Comparison of ENCODE assay signal across 26 cellular contexts in genomic region chr13:97493471-97493870, GRCh38. TPM values are rescaled to one million over a fixed set of nuclear protein-coding genes. Genes with fewer than 3 reads are reported as not detected.
DNase-seq lines count a peak whose midpoint lies in the region; ATAC-seq, FAIRE-seq and TF ChIP-seq lines count a peak whose summit lies in the region.
"Had no signal": no experiment of that assay in that cellular context is flagged by ENCODE, and none has a peak within 500 bp of the region (broad histone marks: within the 10 kb centered on the region; RNA-seq: fewer than 3 reads in every experiment).

No MANE protein-coding gene starts in this region.

- ATAC-seq in HepG2 (no peak), GM18858 (IDR thresholded peaks at IDR 0.05; ENCODE audit: unreplicated experiment) (no peak), HG03025 (IDR thresholded peaks at IDR 0.05; ENCODE audit: low FRiP score, unreplicated experiment) (no peak), HG02763 (IDR thresholded peaks at IDR 0.05; ENCODE audit: unreplicated experiment) (no peak)
- ATAC-seq: Right ventricle myocardium inferior had no signal

- H3K36me3 ChIP-seq in esophagus (ENCODE audit: control insufficient read depth in 2 of 2, insufficient read depth in 2 of 2, low read length in 1 of 2) (no peaks in the 10 kb centered on the region), HepG2 (replicated peaks in 1 of 2; ENCODE audit: control insufficient read depth in 1 of 2, insufficient read depth in 2 of 2, low read length in 2 of 2) (no peaks in the 10 kb centered on the region)
- H3K36me3 ChIP-seq: HAP-1, SJSA1 had no signal

- intact Hi-C loops in HepG2 (cut with micrococcal nuclease; ENCODE audit: unreplicated experiment) = loop anchor here (1.0 kb wide), 1 partner anchor 22 kb away; no protein-coding TSS in a partner anchor

- no peak for TF ChIP-seq RAD21 in HepG2 (CRISPR knock-in tag; IDR thresholded peaks at IDR 0.05)

- H3K4me3 ChIP-seq in esophagus (ENCODE audit: low read depth in 1 of 2, low read length in 2 of 2) (no peak overlapping the region), HepG2 (replicated peaks in 1 of 3; ENCODE audit: insufficient read depth in 1 of 3, low read depth in 2 of 3, low read length in 3 of 3) (no peak overlapping the region)
- H3K4me3 ChIP-seq: HAP-1, PC-9, SJSA1 had no signal

- no peaks in the 10 kb centered on the region for H3K79me2 ChIP-seq in HepG2 (ENCODE audit: insufficient read depth, low read length)

- no peak overlapping the region for H3K9ac ChIP-seq in HepG2 (ENCODE audit: insufficient read depth, low read depth, low read length)

- TF ChIP-seq CTCF in HepG2 (CRISPR knock-in tag; IDR thresholded peaks at IDR 0.05) = no peak

- in situ Hi-C loops in HepG2 (cut with HindIII; ENCODE audit: extremely low pct_ligation_motif_present, low pct_unique_long_range_greater_than_20kb) = no loop called here

- POLR2A ChIA-PET in HepG2 (lab: Yijun Ruan, JAX) = no interaction called here

- no peak overlapping the region for H2AFZ ChIP-seq in HepG2 (ENCODE audit: low read length)
- H2AFZ ChIP-seq: PC-9 had no signal

- peak; percentile 26 for DNase-seq in NCI-H2029 (lab: John Stamatoyannopoulos, UW)
- no peak for DNase-seq in NCI-H2029 treated with DMSO at 0.1 percent for 48 hours (lab: John Stamatoyannopoulos, UW)
- peak; percentile 33 for DNase-seq in NCI-H774 (lab: John Stamatoyannopoulos, UW)
- no peak for DNase-seq in HepG2 (ENCODE audit: low spot score)
- DNase-seq: 8988T; ACHN; Calu3; GOT3; Karpas-422; MV-4-11; NCI-H1105 treated with DMSO at 0.1 percent for 48 hours; NCI-H146; NCI-H1930; NCI-H2227 treated with DMSO at 0.1 percent for 48 hours; NCI-H510A; NCI-H82; NK-92 treated with Interleukin-12 subunit alpha and Interleukin-12 subunit beta, amount 100 ng/mL, for 24 hours; PC-9 had no signal

- no peaks in the 10 kb centered on the region for H3K4me1 ChIP-seq in esophagus (ENCODE audit: control insufficient read depth in 2 of 2, insufficient read depth in 2 of 2, low read length in 1 of 2)
- peaks cover 58% of the 10 kb centered on the region for H3K4me1 ChIP-seq in HepG2 (ENCODE audit: insufficient read depth, low read length)
- H3K4me1 ChIP-seq: HAP-1, SJSA1 had no signal

- no peak for TF ChIP-seq POLR2A in HepG2 (IDR thresholded peaks at IDR 0.05; ENCODE audit: insufficient read depth in 1 of 2, low read depth in 2 of 2, low read length in 2 of 2)

- no peak overlapping the region for H3K4me2 ChIP-seq in HepG2 (ENCODE audit: low read depth, low read length)
- H3K4me2 ChIP-seq: PC-9 had no signal

- H3K9me3 ChIP-seq in esophagus (ENCODE audit: control insufficient read depth in 2 of 2, insufficient read depth in 1 of 2, low read depth in 1 of 2, low read length in 1 of 2) (no peaks in the 10 kb centered on the region), HepG2 (ENCODE audit: low read length) (peaks cover 9% of the 10 kb centered on the region; the same call in 1 of the 2 replicates)
- H3K9me3 ChIP-seq: HAP-1, SJSA1 had no signal

- 47 to 59% methylated on average over 1 of the region's 1 CpG for WGBS in esophagus, 2 donors
- 46% methylated on average over 1 of the region's 1 CpG for WGBS in HepG2 (ENCODE audit: low lambda C conversion rate)

- FAIRE-seq in HepG2 (lab: Jason Lieb, UNC) = no peak
- FAIRE-seq: G401.6 had no signal

- H3K27ac ChIP-seq in esophagus (ENCODE audit: low read depth in 2 of 2, low read length in 1 of 2) (peak overlapping the region; percentile 32 to 40), HepG2 (ENCODE audit: extremely low read length, insufficient read depth, low read length) (no peak overlapping the region)
- H3K27ac ChIP-seq: PC-9, SJSA1 had no signal

- BruUV-seq in HepG2 (replicated peaks; lab: Mats Ljungman, UMichigan) = no TSS peak

- H3K27me3 ChIP-seq in esophagus (ENCODE audit: control insufficient read depth in 1 of 2, insufficient read depth in 2 of 2, low read length in 2 of 2) (no peaks in the 10 kb centered on the region), HepG2 (ENCODE audit: control insufficient read depth in 1 of 2, insufficient read depth in 2 of 2, low read length in 2 of 2) (no peaks in the 10 kb centered on the region; a peak in 1 of 5 replicates)
- H3K27me3 ChIP-seq: SJSA1 had no signal

- no peaks in the 10 kb centered on the region for H4K20me1 ChIP-seq in HepG2 (ENCODE audit: insufficient read depth, low read length)

- CTCF ChIA-PET in HepG2 (lab: Yijun Ruan, JAX; ENCODE audit: low intra/inter-chr PET ratio, low total read pairs) = no interaction called here

- no peak for TF ChIP-seq EP300 in HepG2 (IDR thresholded peaks at IDR 0.05; ENCODE audit: low read depth in 2 of 2, low read length in 2 of 2)
- TF ChIP-seq EP300 in HepG2 (CRISPR knock-in tag; IDR thresholded peaks at IDR 0.05; ENCODE audit: borderline replicate concordance) = no peak

TF ChIP-seq in HepG2, 621 proteins besides CTCF, POLR2A, EP300 and RAD21:
- TF ChIP-seq CREB1 (IDR thresholded peaks at IDR 0.05) (no peak), CREB1 (CRISPR knock-in tag; IDR thresholded peaks at IDR 0.05) (0 out of 2 replicates have a peak, but pooled peaks have one; percentile 11), ZNF766 (CRISPR knock-in tag; IDR thresholded peaks at IDR 0.05; ENCODE audit: borderline replicate concordance) (no peak)

RNA-seq across cellular contexts. Expression of gene RAP2A, which starts 59.5 kb away (rescaled TPM):
- polyA plus RNA-seq in esophagus (10 to 100 TPM in 1 of 2 donors, 1 to 10 TPM in 1; 7.4 to 12.5 TPM), HepG2 (2011; rRNA removed) (9.9 and 10.3 TPM in 2 replicates)
- total RNA-seq in HepG2 (2016; rRNA removed; fragmentation: Illumina TruSeq; extraction: Trizol) = 23.1 and 31.2 TPM in 2 replicates
- 8.2 and 8.3 TPM in 2 replicates for total RNA-seq in HepG2 (2016; cell fraction: cytosol; rRNA removed; fragmentation: Illumina TruSeq; extraction: Trizol; ENCODE audit: low read depth)
- 22.5 and 27.5 TPM in 2 replicates for total RNA-seq in HepG2 (2016; cell fraction: insoluble cytoplasmic fraction; rRNA removed; fragmentation: Illumina TruSeq; extraction: Trizol)
- total RNA-seq in HepG2 (2016; cell fraction: membrane; rRNA removed; fragmentation: Illumina TruSeq; extraction: Trizol) = 37.9 and 44.9 TPM in 2 replicates
- total RNA-seq in HepG2 (2016; cell fraction: nucleus; rRNA removed; fragmentation: Illumina TruSeq; extraction: Trizol) = 11.6 and 12.3 TPM in 2 replicates
- 3.2 and 5.4 TPM in 2 replicates for polyA plus RNA-seq in HepG2 (2011; cell fraction: cytosol; rRNA removed)
- polyA plus RNA-seq in HepG2 (2011; cell fraction: nucleus; rRNA removed) = 3.2 and 3.5 TPM in 2 replicates
- 11.4 and 12.1 TPM in 2 replicates for polyA plus RNA-seq in HepG2 (2012)
- 8.7 and 9.1 TPM in 2 replicates for polyA plus RNA-seq in HepG2 (2016; cell fraction: cytosol; fragmentation: Illumina TruSeq; extraction: Trizol; ENCODE audit: low read depth)
- polyA plus RNA-seq in HepG2 (2016; cell fraction: insoluble cytoplasmic fraction; fragmentation: Illumina TruSeq; extraction: Trizol; ENCODE audit: low read depth) = 23.3 and 25.3 TPM in 2 replicates
- polyA plus RNA-seq in HepG2 (2016; cell fraction: membrane; fragmentation: Illumina TruSeq; extraction: Trizol; ENCODE audit: low read depth) = 20.5 and 25.5 TPM in 2 replicates
- 12.6 TPM in 2 replicates for polyA plus RNA-seq in HepG2 (2016; cell fraction: nucleus; fragmentation: Illumina TruSeq; extraction: Trizol; ENCODE audit: insufficient read depth, low read depth)
- 44.2 and 45.5 TPM in 2 replicates for polyA minus RNA-seq in HepG2 (2011; rRNA and poly(A)+ RNA removed; ENCODE audit: low replicate concordance)
- polyA minus RNA-seq in HepG2 (2011; cell fraction: cytosol; rRNA and poly(A)+ RNA removed) = 14.5 and 18.9 TPM in 2 replicates
- polyA minus RNA-seq in HepG2 (2011; cell fraction: nucleus; rRNA and poly(A)+ RNA removed) = 12.9 and 17.0 TPM in 2 replicates

Comparison
In these comparisons a context has a peak if more than half of its experiments do, and no peak if none do; other contexts are left out.
1. DNase-seq: peak in NCI-H2029 (single experiment) and NCI-H774 (single experiment); none in NCI-H2029 treated with DMSO at 0.1 percent for 48 hours (single experiment) and HepG2 (single experiment).